Comparison of ENCODE assay signal across 11 cellular contexts in genomic region chr3:50126287-50127211, GRCh38. TPM values are rescaled to one million over a fixed set of nuclear protein-coding genes. Genes with fewer than 3 reads are reported as not detected.
A peak's percentile ranks its signal among the peaks of the same experiment; 100 is the strongest.
DNase-seq lines count a peak whose midpoint lies in the region; ATAC-seq and TF ChIP-seq lines count a peak whose summit lies in the region.
"Had no signal": no experiment of that assay in that cellular context is flagged by ENCODE, and none has a peak within 500 bp of the region (broad histone marks: within the 10 kb centered on the region; RNA-seq: fewer than 3 reads in every experiment).

No MANE protein-coding gene starts in this region.

- no peak overlapping the region for H2BK120ac ChIP-seq in trophoblast cell (ENCODE audit: insufficient read depth, low read length, poor library complexity)

- H3K4me2 ChIP-seq in fibroblast of lung (ENCODE audit: extremely low read depth, insufficient read depth, low read length): peak overlapping the region; percentile 35
- no peak overlapping the region for H3K4me2 ChIP-seq in trophoblast cell (ENCODE audit: low read length)

- no peak overlapping the region for H2AK5ac ChIP-seq in trophoblast cell (ENCODE audit: low read length)

- no CpG with 5 or more reads among the region's 16 CpGs for WGBS in trophoblast cell (ENCODE audit: extremely low coverage, insufficient coverage, insufficient read length)

- no peaks in the 10 kb centered on the region for H4K20me1 ChIP-seq in fibroblast of lung (ENCODE audit: control insufficient read depth, extremely low read depth, insufficient read depth, low read length)

- H3K23ac ChIP-seq in trophoblast cell (ENCODE audit: low read length): no peak overlapping the region

- peaks cover 2% of the 10 kb centered on the region for H3K36me3 ChIP-seq in fibroblast of lung (ENCODE audit: control insufficient read depth, insufficient read depth, low read length)
- peaks cover 0 to 5% of the 10 kb centered on the region in 2 experiments for H3K36me3 ChIP-seq in trophoblast cell (ENCODE audit: control insufficient read depth in 1 of 2, insufficient read depth in 2 of 2, low read length in 2 of 2)

- H4K8ac ChIP-seq in trophoblast cell (ENCODE audit: low read depth, low read length): no peak overlapping the region

- H3K79me2 ChIP-seq in fibroblast of lung (ENCODE audit: control insufficient read depth, insufficient read depth, low read length): no peaks in the 10 kb centered on the region
- H3K79me2 ChIP-seq in trophoblast cell (ENCODE audit: control insufficient read depth, insufficient read depth, low read length, poor library complexity): no peaks in the 10 kb centered on the region

- H3K79me1 ChIP-seq in trophoblast cell (ENCODE audit: low read length): peaks cover 12% of the 10 kb centered on the region

- ATAC-seq in HG02840 (IDR thresholded peaks at IDR 0.05; ENCODE audit: low FRiP score, unreplicated experiment): no peak
- ATAC-seq in GM21737 (IDR thresholded peaks at IDR 0.05; ENCODE audit: unreplicated experiment): no peak

- H3K4me1 ChIP-seq in fibroblast of lung (ENCODE audit: control insufficient read depth, extremely low read depth, insufficient read depth, low read length) (peaks cover 13% of the 10 kb centered on the region), trophoblast cell (ENCODE audit: control insufficient read depth in 1 of 2, insufficient read depth in 2 of 2, low read length in 2 of 2) (peaks cover 22 to 29% of the 10 kb centered on the region in 2 experiments)

- H4K91ac ChIP-seq in trophoblast cell (ENCODE audit: low read depth, low read length): peak overlapping the region; percentile 9

- no peak overlapping the region for H3K4ac ChIP-seq in trophoblast cell (ENCODE audit: low read depth, low read length)

- no peak overlapping the region for H3K18ac ChIP-seq in trophoblast cell (ENCODE audit: low read length)

- H2BK5ac ChIP-seq in trophoblast cell (ENCODE audit: low read depth, low read length, poor library complexity): no peak overlapping the region

- no peak overlapping the region for H3K9ac ChIP-seq in fibroblast of lung (ENCODE audit: insufficient read depth, low read length)
- H3K9ac ChIP-seq in trophoblast cell (ENCODE audit: low read length): no peak overlapping the region

- H3K27ac ChIP-seq in fibroblast of lung (ENCODE audit: insufficient read depth, low read length) (no peak overlapping the region), trophoblast cell (ENCODE audit: low read depth, low read length) (no peak overlapping the region)

- H3K9me3 ChIP-seq in fibroblast of lung (ENCODE audit: control insufficient read depth, insufficient read depth, low read depth, low read length): no peaks in the 10 kb centered on the region
- H3K9me3 ChIP-seq in trophoblast cell (ENCODE audit: insufficient read depth, low read depth, low read length): peaks cover 2% of the 10 kb centered on the region

- no peak for TF ChIP-seq CTCF in fibroblast of lung (conservative IDR thresholded peaks at IDR 0.05 in 1 of 2, IDR thresholded peaks at IDR 0.05 in 1 of 2; ENCODE audit: low read depth in 1 of 2, low read length in 2 of 2)

- no peak overlapping the region for H3K4me3 ChIP-seq in fibroblast of lung (replicated peaks in 1 of 4; ENCODE audit: control extremely low read depth in 1 of 4, insufficient read depth in 1 of 4, low read depth in 3 of 4, low read length in 4 of 4)
- H3K4me3 ChIP-seq in trophoblast cell (ENCODE audit: low read depth, low read length): no peak overlapping the region

- DNase-seq in Daoy (ENCODE audit: low read depth) (peak; percentile 36), NCI-H526 treated with DMSO at 0.1 percent for 48 hours (lab: John Stamatoyannopoulos, UW) (peak; percentile 10), fibroblast of lung (ENCODE audit: low read depth in 2 of 2) (peak; percentile 42 to 46), trophoblast cell (peak in 1 of 2 donors; percentile 32), inferior parietal cortex (ENCODE audit: extremely low spot score) (no peak), H4 (ENCODE audit: low spot score) (no peak)
- DNase-seq: NCI-H345, T-helper 1 cell had no signal

- no peak overlapping the region for H4K12ac ChIP-seq in trophoblast cell (ENCODE audit: low read depth, low read length)

- H2AFZ ChIP-seq in fibroblast of lung (ENCODE audit: low read length): no peak overlapping the region
- H2AFZ ChIP-seq in trophoblast cell (ENCODE audit: insufficient read depth, low read length, poor library complexity): no peak overlapping the region

- H3K27me3 ChIP-seq in fibroblast of lung (ENCODE audit: control insufficient read depth, insufficient read depth, low read length) (no peaks in the 10 kb centered on the region), trophoblast cell (ENCODE audit: insufficient read depth, low read length) (no peaks in the 10 kb centered on the region)

- H3K14ac ChIP-seq in trophoblast cell (ENCODE audit: low read length): peak overlapping the region; percentile 38

- H2BK12ac ChIP-seq in trophoblast cell (ENCODE audit: low read length): no peak overlapping the region

RNA-seq across cellular contexts. Expression of gene SEMA3F, which starts 28.6 kb away (rescaled TPM):
- 0.51 and 1.4 TPM in 2 replicates for total RNA-seq in Daoy (2014; rRNA removed; shearing (Covaris generic))
- 9.7 and 10.3 TPM in 2 replicates for total RNA-seq in fibroblast of lung
- 5.1 and 21.2 TPM in 2 replicates for polyA plus RNA-seq in fibroblast of lung
- polyA plus RNA-seq in fibroblast of lung (2012): 8.0 and 18.9 TPM in 2 replicates
- 27.0 and 48.6 TPM in 2 replicates for polyA minus RNA-seq in fibroblast of lung (ENCODE audit: low replicate concordance)
- 16.3 and 18.1 TPM in 2 replicates for polyA plus RNA-seq in trophoblast cell (2013)
- 0.33 and 3.8 TPM in 2 replicates for total RNA-seq in H4 (2014; rRNA removed; shearing (Covaris generic))
- polyA plus RNA-seq: IgD-negative memory B cell had no signal

RNA-seq across cellular contexts. Expression of gene RBM5, which starts 37.8 kb away (rescaled TPM):
- total RNA-seq in Daoy (2014; rRNA removed; shearing (Covaris generic)): 41.2 and 62.9 TPM in 2 replicates
- total RNA-seq in fibroblast of lung: 156 and 174 TPM in 2 replicates
- 113 and 127 TPM in 2 replicates for polyA plus RNA-seq in fibroblast of lung
- 63.3 and 64.6 TPM in 2 replicates for polyA plus RNA-seq in fibroblast of lung (2012)
- polyA minus RNA-seq in fibroblast of lung (ENCODE audit: low replicate concordance): 66.4 and 111 TPM in 2 replicates
- 105 and 107 TPM in 2 replicates for polyA plus RNA-seq in trophoblast cell (2013)
- 35.2 and 81.4 TPM in 2 replicates for total RNA-seq in H4 (2014; rRNA removed; shearing (Covaris generic))

Comparison
In these comparisons a context has a peak if more than half of its experiments do, and no peak if none do; other contexts are left out.
1. DNase-seq: peak in Daoy (single experiment), NCI-H526 treated with DMSO at 0.1 percent for 48 hours (single experiment) and fibroblast of lung (2 of 2); none in inferior parietal cortex (single experiment) and H4 (single experiment).